In the genomic region with DNA sequence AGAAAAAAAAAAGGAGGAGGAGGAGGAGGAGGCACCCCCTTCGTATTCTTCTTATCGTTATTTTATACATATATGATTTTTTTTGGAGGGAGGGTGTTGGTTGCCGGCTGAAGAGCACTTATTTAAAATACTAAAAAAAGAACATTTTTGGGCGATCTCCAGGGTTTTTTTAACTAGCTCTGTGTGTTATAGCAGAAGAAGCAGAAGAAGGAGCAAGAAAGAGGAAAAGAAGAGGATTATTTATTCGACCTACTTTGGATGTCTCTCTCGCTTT, we compare ENCODE assay signal across 9 cellular contexts. TPM values are rescaled to one million over a fixed set of nuclear protein-coding genes. Genes with fewer than 3 reads are reported as not detected.
DNase-seq lines count a peak whose midpoint lies in the region; ATAC-seq and TF ChIP-seq lines count a peak whose summit lies in the region.
"Had no signal": no experiment of that assay in that cellular context is flagged by ENCODE, and none has a peak within 500 bp of the region (broad histone marks: within the 10 kb centered on the region; RNA-seq: fewer than 3 reads in every experiment).

No MANE protein-coding gene starts in this region.

- H3K9ac ChIP-seq in subcutaneous abdominal adipose tissue (ENCODE audit: low read length in 5 of 5) = peak overlapping the region in 4 of 5 donors; percentile 43 to 77 (median 66)

- H3K36me3 Mint-ChIP-seq in T-helper 1 cell treated with Interleukin-12 subunit alpha and Interleukin-12 subunit beta and Interleukin-4 antibody, amounts not matched to agents 30 μg/mL and 1 μg/mL, for 36 hours (ENCODE audit: low read depth) = peaks cover 2% of the 10 kb centered on the region
- H3K36me3 Mint-ChIP-seq in activated T-helper 17 cell treated with anti-CD3 and anti-CD28 coated beads, Interleukin-2, amount 50 U/mL, for 72 hours (ENCODE audit: low read depth) = peaks cover 23% of the 10 kb centered on the region

- H3K27ac Mint-ChIP-seq in T-helper 1 cell treated with Interleukin-12 subunit alpha and Interleukin-12 subunit beta and Interleukin-4 antibody, amounts not matched to agents 30 μg/mL and 1 μg/mL, for 36 hours = no peak overlapping the region
- H3K27ac Mint-ChIP-seq in activated T-helper 17 cell treated with anti-CD3 and anti-CD28 coated beads, Interleukin-2, amount 50 U/mL, for 72 hours = no peak overlapping the region
- H3K27ac Mint-ChIP-seq: HFFc6 had no signal

- H3K9me3 Mint-ChIP-seq in T-helper 1 cell treated with Interleukin-12 subunit alpha and Interleukin-12 subunit beta and Interleukin-4 antibody, amounts not matched to agents 30 μg/mL and 1 μg/mL, for 36 hours = no peaks in the 10 kb centered on the region
- H3K9me3 Mint-ChIP-seq in activated T-helper 17 cell treated with anti-CD3 and anti-CD28 coated beads, Interleukin-2, amount 50 U/mL, for 72 hours = no peaks in the 10 kb centered on the region
- H3K9me3 Mint-ChIP-seq: HFFc6 had no signal

- H3K4me3 ChIP-seq in gastroesophageal sphincter (peak overlapping the region; percentile 54 to 74), subcutaneous abdominal adipose tissue (ENCODE audit: low read depth in 1 of 5, low read length in 5 of 5) (peak overlapping the region; percentile 73 to 92 (median 84))

- H3K27ac ChIP-seq in gastroesophageal sphincter (peak overlapping the region; percentile 44 to 94 (median 86)), subcutaneous abdominal adipose tissue (ENCODE audit: low read depth, low read length) (peak overlapping the region; percentile 66)

- H3K27me3 Mint-ChIP-seq in T-helper 1 cell treated with Interleukin-12 subunit alpha and Interleukin-12 subunit beta and Interleukin-4 antibody, amounts not matched to agents 30 μg/mL and 1 μg/mL, for 36 hours (ENCODE audit: low read depth) = peaks cover 49% of the 10 kb centered on the region
- H3K27me3 Mint-ChIP-seq in activated T-helper 17 cell treated with anti-CD3 and anti-CD28 coated beads, Interleukin-2, amount 50 U/mL, for 72 hours = peaks cover 31% of the 10 kb centered on the region

- peak overlapping the region; percentile 56 for H3K4me3 Mint-ChIP-seq in T-helper 1 cell treated with Interleukin-12 subunit alpha and Interleukin-12 subunit beta and Interleukin-4 antibody, amounts not matched to agents 30 μg/mL and 1 μg/mL, for 36 hours
- no peak overlapping the region for H3K4me3 Mint-ChIP-seq in activated T-helper 17 cell treated with anti-CD3 and anti-CD28 coated beads, Interleukin-2, amount 50 U/mL, for 72 hours
- H3K4me3 Mint-ChIP-seq: HFFc6 had no signal

- TF ChIP-seq EP300 in gastroesophageal sphincter (IDR thresholded peaks at IDR 0.05) = no peak

- no peak for TF ChIP-seq POLR2A in gastroesophageal sphincter (IDR thresholded peaks at IDR 0.05)

- peaks cover 17% of the 10 kb centered on the region for H3K4me1 Mint-ChIP-seq in T-helper 1 cell treated with Interleukin-12 subunit alpha and Interleukin-12 subunit beta and Interleukin-4 antibody, amounts not matched to agents 30 μg/mL and 1 μg/mL, for 36 hours (ENCODE audit: low read depth)
- peaks cover 11% of the 10 kb centered on the region for H3K4me1 Mint-ChIP-seq in activated T-helper 17 cell treated with anti-CD3 and anti-CD28 coated beads, Interleukin-2, amount 50 U/mL, for 72 hours

- 0 to 1% methylated on average over 6 of the region's 6 CpGs for WGBS in gastroesophageal sphincter (ENCODE audit: low coverage in 1 of 2), 2 donors

- H3K27me3 ChIP-seq in gastroesophageal sphincter = peaks cover 18% of the 10 kb centered on the region
- peaks cover 0 to 18% (median 5%) of the 10 kb centered on the region in 5 donors for H3K27me3 ChIP-seq in subcutaneous abdominal adipose tissue (ENCODE audit: control insufficient read depth in 5 of 5, insufficient read depth in 4 of 5, low read length in 5 of 5)

- TF ChIP-seq CTCF in gastroesophageal sphincter (IDR thresholded peaks at IDR 0.05) = no peak

- DNase-seq in T-helper 1 cell = no peak
- DNase-seq in SW480 (ENCODE audit: low spot score) = peak; percentile 3
- DNase-seq in posterior vena cava (ENCODE audit: low spot score) = no peak

- peaks cover 0 to 58% (median 2%) of the 10 kb centered on the region in 3 donors for H3K4me1 ChIP-seq in gastroesophageal sphincter
- H3K4me1 ChIP-seq in subcutaneous abdominal adipose tissue (ENCODE audit: control insufficient read depth in 5 of 5, insufficient read depth in 5 of 5, low read length in 5 of 5) = peaks cover 2 to 70% (median 52%) of the 10 kb centered on the region in 5 donors

- ATAC-seq in gastroesophageal sphincter (no peak), GM18858 (IDR thresholded peaks at IDR 0.05; ENCODE audit: unreplicated experiment) (no peak)
- ATAC-seq in activated T-helper 17 cell treated with anti-CD3 and anti-CD28 coated beads, Interleukin-2, amount 50 U/mL, for 72 hours (replicated peaks) = no peak

- no peaks in the 10 kb centered on the region for H3K9me3 ChIP-seq in gastroesophageal sphincter
- H3K9me3 ChIP-seq in subcutaneous abdominal adipose tissue (ENCODE audit: control insufficient read depth in 5 of 5, low read length in 5 of 5) = peaks cover 0 to 4% (median 0%) of the 10 kb centered on the region in 5 donors

- H3K36me3 ChIP-seq in gastroesophageal sphincter (no peaks in the 10 kb centered on the region), subcutaneous abdominal adipose tissue (ENCODE audit: control insufficient read depth in 5 of 5, insufficient read depth in 5 of 5, low read length in 5 of 5) (peaks cover 0 to 7% (median 3%) of the 10 kb centered on the region in 5 donors)

- intact Hi-C loops in posterior vena cava (cut with DNase I) = no loop called here

RNA-seq across cellular contexts. Expression of a gene that starts 0.4 kb away (rescaled TPM):
- total RNA-seq in gastroesophageal sphincter = 100 to 1,000 TPM in 1 of 4 donors, 10 to 100 TPM in 3; 29.4 to 111 (median 37.8) TPM
- 10 to 100 TPM; 31.5 to 41.7 TPM for total RNA-seq in posterior vena cava
- total RNA-seq in activated T-helper 17 cell treated with anti-CD3 and anti-CD28 coated beads, Interleukin-2, amount 50 U/mL, for 72 hours = not detected

RNA-seq across cellular contexts. Expression of a gene that starts 2.4 kb away (rescaled TPM):
- total RNA-seq in gastroesophageal sphincter (10 to 100 TPM in 2 of 4 donors, 1 to 10 TPM in 2; 6.0 to 48.1 (median 14.4) TPM), posterior vena cava (10 to 100 TPM; 19.7 to 25.6 TPM)
- total RNA-seq in activated T-helper 17 cell treated with anti-CD3 and anti-CD28 coated beads, Interleukin-2, amount 50 U/mL, for 72 hours = not detected

Comparison
In these comparisons a context has a peak if more than half of its experiments do, and no peak if none do; other contexts are left out.
1. RNA of a gene that starts 0.4 kb away (total RNA-seq): 31.5 to 41.7 TPM in posterior vena cava and 29.4 to 111 TPM in gastroesophageal sphincter; not detected in activated T-helper 17 cell treated with anti-CD3 and anti-CD28 coated beads, Interleukin-2, amount 50 U/mL, for 72 hours; every median in the first group is over 10 times any median in the second.
2. RNA of a gene that starts 2.4 kb away (total RNA-seq): 19.7 to 25.6 TPM in posterior vena cava and 6.0 to 48.1 TPM in gastroesophageal sphincter; not detected in activated T-helper 17 cell treated with anti-CD3 and anti-CD28 coated beads, Interleukin-2, amount 50 U/mL, for 72 hours; every median in the first group is over 4 times any median in the second.